Comparison of ENCODE assay signal across 27 cellular contexts in the genomic region with DNA sequence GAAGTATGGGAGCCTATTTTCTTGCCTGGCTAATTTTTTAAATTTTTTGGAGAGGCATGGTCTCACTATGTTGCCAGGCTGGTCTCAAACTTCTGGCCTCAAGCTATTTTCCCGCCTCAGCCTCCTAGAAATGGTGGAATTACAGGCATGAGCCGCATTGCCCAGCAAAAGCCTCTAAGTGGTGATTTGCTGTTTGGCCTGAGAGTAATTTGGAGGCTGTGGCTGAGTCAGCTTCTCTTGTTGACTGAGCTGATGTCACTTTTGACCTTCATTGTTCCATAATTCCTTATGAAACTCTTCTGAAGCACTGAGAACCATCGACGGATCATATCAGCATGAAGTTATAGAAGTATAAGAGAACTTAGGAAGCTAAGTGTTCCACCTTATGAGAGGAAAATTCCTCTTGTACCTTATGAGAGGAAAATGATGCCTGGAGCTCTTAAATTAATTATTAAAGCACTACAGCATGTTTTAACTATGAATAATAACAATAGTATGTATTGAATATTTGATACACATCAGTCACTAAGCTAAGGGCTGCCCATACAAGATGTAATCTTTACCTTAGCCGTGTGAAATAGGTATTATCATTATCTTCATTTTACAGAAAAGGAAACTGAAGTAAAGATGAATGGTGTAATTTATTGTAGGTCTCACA.
DNase-seq lines count a peak whose midpoint lies in the region; ATAC-seq, FAIRE-seq and TF ChIP-seq lines count a peak whose summit lies in the region.
"Had no signal": no experiment of that assay in that cellular context is flagged by ENCODE, and none has a peak within 500 bp of the region (broad histone marks: within the 10 kb centered on the region; RNA-seq: fewer than 3 reads in every experiment).

No MANE protein-coding gene starts in this region.

- DNase-seq in H4 (ENCODE audit: low spot score): peak; percentile 36
- peak; percentile 1 for DNase-seq in SW480 (ENCODE audit: low spot score)
- peak; percentile 18 to 25 for DNase-seq in fibroblast of lung (ENCODE audit: low read depth in 2 of 2)
- DNase-seq in mucosa of gallbladder (ENCODE audit: low spot score): peak; percentile 42
- no peak for DNase-seq in NCI-H226
- no peak for DNase-seq in small intestine
- DNase-seq in brain microvascular endothelial cell: no peak
- DNase-seq: activated CD4-positive, alpha-beta T cell treated with anti-CD3 and anti-CD28 coated beads, Interleukin-2, amount 50 U/mL, for 1 hour; activated CD8-positive, alpha-beta memory T cell treated with anti-CD3 and anti-CD28 coated beads, Interleukin-2, amount 50 U/mL, for 48 hours; activated gamma-delta T cell; amniotic stem cell; CD4-positive, alpha-beta T cell; DMS79 treated with DMSO at 0.1 percent for 48 hours; effector CD8-positive, alpha-beta T cell; esophagus squamous epithelium; HFFc6; KBM-7; NCI-H187 treated with DMSO at 0.1 percent for 48 hours; NCI-H510A; psoas muscle; stimulated activated CD4-positive, alpha-beta T cell treated with anti-CD3 and anti-CD28 coated beads, Interleukin-4, amount 100 ng/mL, for 4 hours had no signal

- no peaks in the 10 kb centered on the region for H3K9me3 ChIP-seq in fibroblast of lung (ENCODE audit: control insufficient read depth, insufficient read depth, low read depth, low read length)
- H3K9me3 ChIP-seq in small intestine (ENCODE audit: control insufficient read depth, low read depth): no peaks in the 10 kb centered on the region
- H3K9me3 ChIP-seq: esophagus squamous epithelium, psoas muscle had no signal

- no peaks in the 10 kb centered on the region for H3K36me3 Mint-ChIP-seq in activated T-helper 17 cell treated with anti-CD3 and anti-CD28 coated beads, Interleukin-2, amount 50 U/mL, for 72 hours (ENCODE audit: low read depth)

- FAIRE-seq in small intestine (lab: Jason Lieb, UNC): no peak
- FAIRE-seq: keratinocyte, TTC549 had no signal

- H3K36me3 ChIP-seq in fibroblast of lung (ENCODE audit: control insufficient read depth, insufficient read depth, low read length) (no peaks in the 10 kb centered on the region), small intestine (ENCODE audit: control insufficient read depth in 2 of 2, insufficient read depth in 2 of 2, low read length in 2 of 2) (no peaks in the 10 kb centered on the region), brain microvascular endothelial cell (replicated peaks) (no peaks in the 10 kb centered on the region)
- H3K36me3 ChIP-seq: esophagus squamous epithelium had no signal

- H3K9me3 Mint-ChIP-seq in activated T-helper 17 cell treated with anti-CD3 and anti-CD28 coated beads, Interleukin-2, amount 50 U/mL, for 72 hours: no peaks in the 10 kb centered on the region
- H3K9me3 Mint-ChIP-seq: CD4-positive, alpha-beta T cell; nephron had no signal

- no peak overlapping the region for H3K4me3 Mint-ChIP-seq in activated T-helper 17 cell treated with anti-CD3 and anti-CD28 coated beads, Interleukin-2, amount 50 U/mL, for 72 hours
- H3K4me3 Mint-ChIP-seq: CD4-positive, alpha-beta T cell; HFFc6; nephron had no signal

- H3K4me3 ChIP-seq in fibroblast of lung (replicated peaks in 1 of 4; ENCODE audit: control extremely low read depth in 1 of 4, insufficient read depth in 1 of 4, low read depth in 3 of 4, low read length in 4 of 4) (no peak overlapping the region), small intestine (ENCODE audit: low read depth in 1 of 2, low read length in 2 of 2) (no peak overlapping the region), brain microvascular endothelial cell (ENCODE audit: low read depth, low read length) (no peak overlapping the region)
- H3K4me3 ChIP-seq: esophagus squamous epithelium, psoas muscle, skin epidermis had no signal

- in situ Hi-C loops in brain microvascular endothelial cell (cut with HindIII; ENCODE audit: low pct_ligation_motif_present, low sequenced_read_pairs): no loop called here

- ATAC-seq in activated T-helper 17 cell treated with anti-CD3 and anti-CD28 coated beads, Interleukin-2, amount 50 U/mL, for 72 hours (replicated peaks): no peak
- ATAC-seq: psoas muscle, Right ventricle myocardium inferior had no signal

- no peak overlapping the region for H2AFZ ChIP-seq in fibroblast of lung (ENCODE audit: low read length)

- no peaks in the 10 kb centered on the region for H4K20me1 ChIP-seq in fibroblast of lung (ENCODE audit: control insufficient read depth, extremely low read depth, insufficient read depth, low read length)

- 74 to 83% (median 79%) methylated on average over 5 of the region's 5 CpGs for WGBS in small intestine, 3 donors

- H3K27me3 Mint-ChIP-seq in activated T-helper 17 cell treated with anti-CD3 and anti-CD28 coated beads, Interleukin-2, amount 50 U/mL, for 72 hours: no peaks in the 10 kb centered on the region
- H3K27me3 Mint-ChIP-seq: CD4-positive, alpha-beta T cell had no signal

- no peak for TF ChIP-seq CTCF in fibroblast of lung (conservative IDR thresholded peaks at IDR 0.05 in 1 of 2, IDR thresholded peaks at IDR 0.05 in 1 of 2; ENCODE audit: low read depth in 1 of 2, low read length in 2 of 2)
- no peak for TF ChIP-seq CTCF in brain microvascular endothelial cell (IDR thresholded peaks at IDR 0.05; ENCODE audit: low read depth, low read length, missing control alignments)

- H3K27ac ChIP-seq in fibroblast of lung (ENCODE audit: insufficient read depth, low read length) (no peak overlapping the region), small intestine (ENCODE audit: low read depth in 1 of 2, low read length in 1 of 2) (no peak overlapping the region), brain microvascular endothelial cell (no peak overlapping the region)
- H3K27ac ChIP-seq: esophagus squamous epithelium, psoas muscle, skin epidermis had no signal

- no peak overlapping the region for H3K9ac ChIP-seq in fibroblast of lung (ENCODE audit: insufficient read depth, low read length)

- H3K27me3 ChIP-seq in fibroblast of lung (ENCODE audit: control insufficient read depth, insufficient read depth, low read length) (no peaks in the 10 kb centered on the region), small intestine (ENCODE audit: control insufficient read depth in 2 of 2, insufficient read depth in 2 of 2, low read length in 2 of 2) (no peaks in the 10 kb centered on the region), brain microvascular endothelial cell (replicated peaks) (no peaks in the 10 kb centered on the region)
- H3K27me3 ChIP-seq: esophagus squamous epithelium had no signal

- H3K4me1 ChIP-seq in fibroblast of lung (ENCODE audit: control insufficient read depth, extremely low read depth, insufficient read depth, low read length) (no peaks in the 10 kb centered on the region), small intestine (ENCODE audit: control insufficient read depth in 2 of 2, insufficient read depth in 1 of 2, low read depth in 1 of 2, low read length in 1 of 2) (no peaks in the 10 kb centered on the region)
- H3K4me1 ChIP-seq: esophagus squamous epithelium, psoas muscle had no signal

- H3K4me1 Mint-ChIP-seq in activated T-helper 17 cell treated with anti-CD3 and anti-CD28 coated beads, Interleukin-2, amount 50 U/mL, for 72 hours: no peaks in the 10 kb centered on the region

- no peak overlapping the region for H3K4me2 ChIP-seq in fibroblast of lung (ENCODE audit: extremely low read depth, insufficient read depth, low read length)

- no peak overlapping the region for H3K27ac Mint-ChIP-seq in activated T-helper 17 cell treated with anti-CD3 and anti-CD28 coated beads, Interleukin-2, amount 50 U/mL, for 72 hours
- H3K27ac Mint-ChIP-seq: CD4-positive, alpha-beta T cell; HFFc6; nephron had no signal

- no peaks in the 10 kb centered on the region for H3K79me2 ChIP-seq in fibroblast of lung (ENCODE audit: control insufficient read depth, insufficient read depth, low read length)

Comparison
In these comparisons a context has a peak if more than half of its experiments do, and no peak if none do; other contexts are left out.
1. DNase-seq: peak in H4 (single experiment), SW480 (single experiment), fibroblast of lung (2 of 2) and mucosa of gallbladder (single experiment); none in NCI-H226 (single experiment), small intestine (single experiment) and brain microvascular endothelial cell (single experiment).